ENCODE assay signal across 1 cellular context in the genomic region with DNA sequence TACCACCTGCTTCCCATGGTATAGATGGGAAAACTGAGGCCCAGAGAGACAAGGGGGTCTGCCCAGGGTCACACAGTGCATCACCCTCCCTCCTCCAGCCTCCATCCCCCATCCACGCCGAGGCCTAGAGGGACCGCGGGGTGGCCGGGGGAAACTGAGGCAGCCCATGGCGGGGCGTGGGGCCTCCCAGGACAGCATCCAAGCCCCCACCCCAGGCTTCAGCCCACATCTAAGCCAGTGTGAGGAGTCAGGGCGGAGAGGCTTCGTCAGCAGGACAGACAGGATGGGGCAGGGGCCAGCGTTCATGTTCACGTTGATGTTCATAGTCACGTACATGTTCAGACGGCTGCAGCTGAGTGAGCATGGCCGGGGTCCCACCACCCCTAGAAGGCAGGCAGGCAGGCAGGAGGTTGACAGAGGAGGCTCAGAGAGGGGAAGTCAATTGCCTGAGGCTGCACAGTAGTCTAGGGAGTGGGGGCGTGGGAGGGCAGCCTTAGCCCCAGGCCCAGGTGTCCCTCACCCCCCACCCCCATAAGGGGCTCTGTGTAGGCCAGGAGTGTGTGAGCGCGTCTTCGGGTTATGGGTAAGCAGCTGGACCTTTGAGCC.
TF ChIP-seq lines count a peak whose summit lies in the region.

No MANE protein-coding gene starts in this region.

TF ChIP-seq in endothelial cell of umbilical vein, 7 proteins besides CTCF, POLR2A, EP300 and RAD21:
- TF ChIP-seq POLR2AphosphoS5 (IDR thresholded peaks at IDR 0.05; ENCODE audit: insufficient read depth, low read depth, low read length) (no peak), GATA2 (IDR thresholded peaks at IDR 0.05; ENCODE audit: insufficient read depth, insufficient read length, low read depth, low read length) (no peak), EZH2 (IDR thresholded peaks at IDR 0.05; ENCODE audit: borderline replicate concordance, low read depth, low read length, severe bottlenecking) (no peak), MYC (IDR thresholded peaks at IDR 0.05; ENCODE audit: low read depth, low read length) (no peak), FOS (IDR thresholded peaks at IDR 0.05; ENCODE audit: borderline replicate concordance, insufficient read depth, low read length) (no peak), JUN (IDR thresholded peaks at IDR 0.05; ENCODE audit: borderline replicate concordance, insufficient read depth, insufficient read length, low read depth) (no peak)
- TF ChIP-seq, protein P1, sequence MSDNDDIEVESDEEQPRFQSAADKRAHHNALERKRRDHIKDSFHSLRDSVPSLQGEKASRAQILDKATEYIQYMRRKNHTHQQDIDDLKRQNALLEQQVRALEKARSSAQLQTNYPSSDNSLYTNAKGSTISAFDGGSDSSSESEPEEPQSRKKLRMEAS (IDR thresholded peaks at IDR 0.05; ENCODE audit: insufficient read depth, insufficient read length): no peak
TF ChIP-seq in endothelial cell of umbilical vein: peak in this region for 0.
